In genomic region chr14:55191881-55192616, GRCh38 we compare ENCODE assay signal across 8 cellular contexts. TPM values are rescaled to one million over a fixed set of nuclear protein-coding genes. Genes with fewer than 3 reads are reported as not detected.
A peak's percentile ranks its signal among the peaks of the same experiment; 100 is the strongest.
DNase-seq lines count a peak whose midpoint lies in the region; ATAC-seq and TF ChIP-seq lines count a peak whose summit lies in the region.

No MANE protein-coding gene starts in this region.

- peaks cover 19% of the 10 kb centered on the region for H3K36me3 ChIP-seq in RWPE2 (ENCODE audit: low read depth)

- no peaks in the 10 kb centered on the region for H3K27me3 ChIP-seq in RWPE2 (ENCODE audit: insufficient read depth, poor library complexity, severe bottlenecking)

- peak; percentile 30 to 56 for ATAC-seq in left cardiac atrium
- ATAC-seq in Right ventricle myocardium superior (ENCODE audit: poor library complexity), result no peak
- ATAC-seq in RWPE2 (ENCODE audit: low read depth), result peak; percentile 24
- no peak for ATAC-seq in GM18861 (IDR thresholded peaks at IDR 0.05; ENCODE audit: unreplicated experiment)

- TF ChIP-seq CTCF in RWPE2 (IDR thresholded peaks at IDR 0.05; ENCODE audit: poor library complexity, severe bottlenecking) (no peak), fibroblast of pulmonary artery (IDR thresholded peaks at IDR 0.05; ENCODE audit: low read length, missing control alignments) (no peak)

- DNase-seq in left cardiac atrium, result no peak
- DNase-seq in Right ventricle myocardium superior, result no peak
- DNase-seq in RWPE2 (ENCODE audit: low spot score), result no peak
- no peak for DNase-seq in fibroblast of pulmonary artery (ENCODE audit: low read depth)
- no peak for DNase-seq in skeletal muscle cell (ENCODE audit: low read depth)
- no peak for DNase-seq in mesenteric fat pad (ENCODE audit: low spot score)
- DNase-seq in activated CD8-positive, alpha-beta memory T cell treated with anti-CD3 and anti-CD28 coated beads, Interleukin-2, amount 50 U/mL, for 48 hours, result no peak

- peaks cover 15% of the 10 kb centered on the region for H3K4me1 ChIP-seq in RWPE2 (ENCODE audit: insufficient read depth, poor library complexity, severe bottlenecking)

- intact Hi-C loops in left cardiac atrium (cut with DNase I), result no loop called here
- intact Hi-C loops in Right ventricle myocardium superior (cut with DNase I), result no loop called here

- H3K4me3 ChIP-seq in RWPE2 (ENCODE audit: severe bottlenecking), result peak overlapping the region; percentile 82
- H3K4me3 ChIP-seq in fibroblast of pulmonary artery (replicated peaks; ENCODE audit: low read depth, low read length), result peak overlapping the region; percentile 78
- peak overlapping the region; percentile 65 for H3K4me3 ChIP-seq in skeletal muscle cell (ENCODE audit: low read depth, low read length)

- H3K27ac ChIP-seq in RWPE2 (ENCODE audit: poor library complexity, severe bottlenecking), result peak overlapping the region; percentile 39

- H3K9me3 ChIP-seq in RWPE2 (ENCODE audit: severe bottlenecking), result no peaks in the 10 kb centered on the region

RNA-seq across cellular contexts. Expression of gene DLGAP5, which starts 0.7 kb away (rescaled TPM):
- total RNA-seq in left cardiac atrium (under 1 TPM; 0.29 to 0.80 TPM), Right ventricle myocardium superior (0.27 TPM), mesenteric fat pad (not detected)

Comparison
In these comparisons a context has a peak if more than half of its experiments do, and no peak if none do; other contexts are left out.
1. ATAC-seq: peak in left cardiac atrium (2 of 2) and RWPE2 (single experiment); none in Right ventricle myocardium superior (single experiment) and GM18861 (single experiment).
2. Peak in every context shown above with its lines, with median percentiles within 50 percentile points of each other: H3K4me3 ChIP-seq.